ENCODE assay signal across 2 cellular contexts in genomic region chr17:80765241-80766022, GRCh38.
TF ChIP-seq lines count a peak whose summit lies in the region.

No MANE protein-coding gene starts in this region.

TF ChIP-seq in GM23338, 12 proteins besides CTCF, POLR2A, EP300 and RAD21:
- TF ChIP-seq ZNF462 (CRISPR knock-in tag; IDR thresholded peaks at IDR 0.05) (no peak), EZH2phosphoT487 (IDR thresholded peaks at IDR 0.05; ENCODE audit: unreplicated experiment) (no peak), NANOG (IDR thresholded peaks at IDR 0.05; ENCODE audit: borderline replicate concordance) (no peak), POLR2AphosphoS5 (IDR thresholded peaks at IDR 0.05; ENCODE audit: low read depth) (no peak), ZNF114 (CRISPR knock-in tag; IDR thresholded peaks at IDR 0.05) (no peak), REST (IDR thresholded peaks at IDR 0.05; ENCODE audit: unreplicated experiment) (no peak), JUNB (IDR thresholded peaks at IDR 0.05; ENCODE audit: unreplicated experiment) (no peak), CREB1 (CRISPR knock-in tag; IDR thresholded peaks at IDR 0.05; ENCODE audit: low read depth) (no peak), ZNF331 (CRISPR knock-in tag; IDR thresholded peaks at IDR 0.05; ENCODE audit: low read depth) (no peak), STAT1 (IDR thresholded peaks at IDR 0.05; ENCODE audit: unreplicated experiment) (no peak), EZH2 (IDR thresholded peaks at IDR 0.05; ENCODE audit: low read depth, unreplicated experiment) (no peak), ETS1 (IDR thresholded peaks at IDR 0.05) (no peak)
TF ChIP-seq in GM23338: peak in this region for 0.

TF ChIP-seq in HepG2, 621 proteins besides CTCF, POLR2A, EP300 and RAD21:
- TF ChIP-seq ZNF670 (CRISPR knock-in tag; IDR thresholded peaks at IDR 0.05; ENCODE audit: borderline replicate concordance) (no peak), ZC3H13 (CRISPR knock-in tag; IDR thresholded peaks at IDR 0.05) (no peak), ZNF263 (CRISPR knock-in tag; IDR thresholded peaks at IDR 0.05) (no peak), CBX5 (CRISPR knock-in tag; IDR thresholded peaks at IDR 0.05; ENCODE audit: borderline replicate concordance) (no peak), HOXA3 (CRISPR knock-in tag; IDR thresholded peaks at IDR 0.05) (no peak), ZBTB7A (CRISPR knock-in tag; IDR thresholded peaks at IDR 0.05) (no peak)
TF ChIP-seq in HepG2: peak in this region for 0.
